In genomic region chr11:63822438-63822837, GRCh38 we compare ENCODE assay signal across 25 cellular contexts.
"Had no signal": no experiment of that assay in that cellular context is flagged by ENCODE, and none has a peak within 500 bp of the region (broad histone marks: within the 10 kb centered on the region; RNA-seq: fewer than 3 reads in every experiment).

No MANE protein-coding gene starts in this region.

- H3K4me1 ChIP-seq: foreskin keratinocyte, heart right ventricle, left ventricle myocardium inferior, lower lobe of right lung, spleen, testis, transverse colon had no signal

- DNase-seq: cerebellar nuclear complex; effector memory CD8-positive, alpha-beta T cell; erythroblast; foreskin keratinocyte; heart right ventricle; hypothalamus; left ventricle myocardium inferior; lower lobe of right lung; naive B cell; spleen; stimulated activated CD4-positive, alpha-beta T cell treated with anti-CD3 and anti-CD28 coated beads, Interleukin-15, amount 100 ng/mL, for 24 hours; stimulated activated CD4-positive, alpha-beta T cell treated with anti-CD3 and anti-CD28 coated beads, Interleukin-1b, Interleukin-23, amount 100 ng/mL, for 48 hours; stimulated activated CD4-positive, alpha-beta T cell treated with anti-CD3 and anti-CD28 coated beads, Interleukin-4, amount 100 ng/mL, for 24 hours; stimulated activated naive CD8-positive, alpha-beta T cell treated with anti-CD3 and anti-CD28 coated beads, Interleukin-15, amount 100 ng/mL, for 72 hours; testis; transverse colon had no signal

- ATAC-seq: effector memory CD8-positive, alpha-beta T cell; foreskin keratinocyte; heart right ventricle; lower lobe of right lung; sciatic nerve; stimulated activated memory B cell treated with anti-CD40 and anti-IgM and Interleukin-4, amounts not matched to agents 10 μg/mL and 1 μg/mL and 100 μg/mL, for 72 hours; stimulated activated naive CD8-positive, alpha-beta T cell treated with anti-CD3 and anti-CD28 coated beads, Interleukin-15, amount 100 ng/mL, for 72 hours had no signal

- H3K4me3 ChIP-seq: heart right ventricle, left ventricle myocardium inferior, lower lobe of right lung, spleen, testis, transverse colon had no signal

- H3K9me3 ChIP-seq: heart right ventricle, left ventricle myocardium inferior, lower lobe of right lung, neutrophil, spleen, testis, transverse colon had no signal

- H3K27ac Mint-ChIP-seq: dendritic cell treated with granulocyte-macrophage colony-stimulating factor and Interleukin-4, amounts not matched to agents 40 ng/mL and 50 ng/mL, for 4 days; memory B cell; nephron; stimulated activated memory B cell treated with anti-CD40 and anti-IgM and Interleukin-4, amounts not matched to agents 10 μg/mL and 1 μg/mL and 100 μg/mL, for 72 hours; stimulated activated naive CD8-positive, alpha-beta T cell treated with anti-CD3 and anti-CD28 coated beads, Interleukin-15, amount 100 ng/mL, for 72 hours had no signal

- H3K27me3 ChIP-seq: foreskin keratinocyte, heart right ventricle, neutrophil, spleen, testis, transverse colon had no signal

- H3K4me1 Mint-ChIP-seq: memory B cell; nephron; stimulated activated memory B cell treated with anti-CD40 and anti-IgM and Interleukin-4, amounts not matched to agents 10 μg/mL and 1 μg/mL and 100 μg/mL, for 72 hours; stimulated activated naive CD8-positive, alpha-beta T cell treated with anti-CD3 and anti-CD28 coated beads, Interleukin-15, amount 100 ng/mL, for 72 hours had no signal

- H3K27me3 Mint-ChIP-seq: dendritic cell treated with granulocyte-macrophage colony-stimulating factor and Interleukin-4, amounts not matched to agents 40 ng/mL and 50 ng/mL, for 4 days; effector memory CD8-positive, alpha-beta T cell; memory B cell; naive B cell; stimulated activated memory B cell treated with anti-CD40 and anti-IgM and Interleukin-4, amounts not matched to agents 10 μg/mL and 1 μg/mL and 100 μg/mL, for 72 hours; stimulated activated naive CD8-positive, alpha-beta T cell treated with anti-CD3 and anti-CD28 coated beads, Interleukin-15, amount 100 ng/mL, for 72 hours had no signal

- H3K27ac ChIP-seq: foreskin keratinocyte, heart right ventricle, left ventricle myocardium inferior, lower lobe of right lung, neutrophil, spleen, testis, transverse colon had no signal

- H3K9me3 Mint-ChIP-seq: dendritic cell treated with granulocyte-macrophage colony-stimulating factor and Interleukin-4, amounts not matched to agents 40 ng/mL and 50 ng/mL, for 4 days; effector memory CD8-positive, alpha-beta T cell; memory B cell; naive B cell; nephron; stimulated activated memory B cell treated with anti-CD40 and anti-IgM and Interleukin-4, amounts not matched to agents 10 μg/mL and 1 μg/mL and 100 μg/mL, for 72 hours; stimulated activated naive CD8-positive, alpha-beta T cell treated with anti-CD3 and anti-CD28 coated beads, Interleukin-15, amount 100 ng/mL, for 72 hours had no signal

- FAIRE-seq: colon, endothelial cell of umbilical vein, keratinocyte had no signal

- H3K4me3 Mint-ChIP-seq: dendritic cell treated with granulocyte-macrophage colony-stimulating factor and Interleukin-4, amounts not matched to agents 40 ng/mL and 50 ng/mL, for 4 days; effector memory CD8-positive, alpha-beta T cell; memory B cell; naive B cell; nephron; stimulated activated memory B cell treated with anti-CD40 and anti-IgM and Interleukin-4, amounts not matched to agents 10 μg/mL and 1 μg/mL and 100 μg/mL, for 72 hours; stimulated activated naive CD8-positive, alpha-beta T cell treated with anti-CD3 and anti-CD28 coated beads, Interleukin-15, amount 100 ng/mL, for 72 hours had no signal
